Comparison of ENCODE assay signal across 14 cellular contexts in the genomic region with DNA sequence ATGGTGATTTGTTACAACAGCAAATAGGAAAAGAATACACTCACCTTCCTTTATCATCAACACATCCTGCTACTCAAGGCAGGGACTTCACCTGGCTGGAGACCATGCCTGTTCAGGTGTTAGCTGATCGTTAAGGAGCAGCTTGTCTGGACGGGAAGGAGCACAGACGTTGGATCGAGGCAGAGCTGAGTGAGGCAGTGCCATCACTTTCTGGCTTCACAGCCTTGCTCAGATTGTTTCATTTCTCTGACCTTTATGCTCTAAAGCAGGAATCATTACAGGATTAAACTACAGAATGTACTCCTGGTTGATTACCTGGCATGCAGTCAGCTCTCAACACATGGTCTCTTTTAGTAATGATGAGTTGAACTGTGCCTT.
DNase-seq lines count a peak whose midpoint lies in the region; ATAC-seq and TF ChIP-seq lines count a peak whose summit lies in the region.
"Had no signal": no experiment of that assay in that cellular context is flagged by ENCODE, and none has a peak within 500 bp of the region (broad histone marks: within the 10 kb centered on the region; RNA-seq: fewer than 3 reads in every experiment).

No MANE protein-coding gene starts in this region.

- intact Hi-C loops in Panc1 (cut with micrococcal nuclease; ENCODE audit: unreplicated experiment) (no loop called here), thyroid gland (cut with DNase I) (no loop called here)

- CTCF ChIA-PET in Panc1 (lab: Charles Lee): no interaction called here

- POLR2A ChIA-PET in Panc1 (lab: Charles Lee): no interaction called here

- H3K27me3 ChIP-seq in Panc1 (ENCODE audit: control insufficient read depth, insufficient read depth, low read length) (no peaks in the 10 kb centered on the region), lung (ENCODE audit: control insufficient read depth, insufficient read depth) (no peaks in the 10 kb centered on the region), thyroid gland (no peaks in the 10 kb centered on the region)

- no peak overlapping the region for H3K4me3 Mint-ChIP-seq in chondrocyte (ENCODE audit: unreplicated experiment)
- H3K4me3 Mint-ChIP-seq: activated CD4-positive, alpha-beta T cell treated with anti-CD3 and anti-CD28 coated beads, Interleukin-2, amount 10 ng/mL, durations not matched to agents 7 days and 5 days; activated T-cell treated with anti-CD3 and anti-CD28 coated beads, Interleukin-2, amount 50 U/mL, for 72 hours; CD8-positive, alpha-beta memory T cell; stimulated activated naive CD8-positive, alpha-beta T cell treated with anti-CD3 and anti-CD28 coated beads, Interleukin-15, amount 100 ng/mL, for 72 hours had no signal

- ATAC-seq in Panc1 (0 out of 2 replicates have a peak, but pooled peaks have one; percentile 30), lung (ENCODE audit: insufficient read depth, low FRiP score) (no peak)
- ATAC-seq: activated T-cell treated with anti-CD3 and anti-CD28 coated beads, Interleukin-2, amount 50 U/mL, for 72 hours; stimulated activated naive CD8-positive, alpha-beta T cell treated with anti-CD3 and anti-CD28 coated beads, Interleukin-15, amount 100 ng/mL, for 72 hours had no signal

- BruUV-seq in Panc1 (replicated peaks; lab: Mats Ljungman, UMichigan): no TSS peak

- 63 to 74% methylated on average over 4 of the region's 4 CpGs for WGBS in lung, 2 donors
- WGBS in thyroid gland, 2 donors: 62 to 64% methylated on average over 4 of the region's 4 CpGs

- TF ChIP-seq POLR2A in thyroid gland (IDR thresholded peaks at IDR 0.05): no peak

- H3K36me3 ChIP-seq in Panc1 (ENCODE audit: control insufficient read depth, insufficient read depth, low read length): no peaks in the 10 kb centered on the region
- H3K36me3 ChIP-seq in lung (ENCODE audit: control insufficient read depth in 2 of 2, insufficient read depth in 2 of 2, low read length in 2 of 2): no peaks in the 10 kb centered on the region
- H3K36me3 ChIP-seq in thyroid gland: no peaks in the 10 kb centered on the region

- in situ Hi-C loops in Panc1 (cut with HindIII; ENCODE audit: low pct_unique_long_range_greater_than_20kb, low sequenced_read_pairs): no loop called here

- H3K4me1 Mint-ChIP-seq in chondrocyte (ENCODE audit: low read depth): peaks cover 43% of the 10 kb centered on the region
- H3K4me1 Mint-ChIP-seq: activated CD4-positive, alpha-beta T cell treated with anti-CD3 and anti-CD28 coated beads, Interleukin-2, amount 10 ng/mL, durations not matched to agents 7 days and 5 days; CD8-positive, alpha-beta memory T cell had no signal

- DNase-seq in Panc1 (ENCODE audit: low read depth, low spot score): no peak
- no peak for DNase-seq in chondrocyte (ENCODE audit: low spot score)
- DNase-seq in lung (ENCODE audit: low spot score): no peak
- no peak for DNase-seq in thyroid gland
- DNase-seq in medulla oblongata (ENCODE audit: extremely low spot score): no peak
- DNase-seq in stimulated activated CD4-positive, alpha-beta T cell treated with anti-CD3 and anti-CD28 coated beads, Interleukin-12 subunit alpha, Interleukin-12 subunit beta, amount 100 ng/mL, for 4 hours: no peak
- no peak for DNase-seq in NCI-H82 (lab: John Stamatoyannopoulos, UW)
- DNase-seq: activated CD4-positive, alpha-beta T cell treated with anti-CD3 and anti-CD28 coated beads, Interleukin-2, amount 10 ng/mL, durations not matched to agents 7 days and 5 days; activated T-cell treated with anti-CD3 and anti-CD28 coated beads, Interleukin-2, amount 50 U/mL, for 72 hours; aorta; CD8-positive, alpha-beta memory T cell; Kasumi-1; NCI-H2029 treated with DMSO at 0.1 percent for 48 hours; stimulated activated naive CD8-positive, alpha-beta T cell treated with anti-CD3 and anti-CD28 coated beads, Interleukin-15, amount 100 ng/mL, for 72 hours had no signal

- no peaks in the 10 kb centered on the region for H3K4me1 ChIP-seq in Panc1 (ENCODE audit: control insufficient read depth, insufficient read depth, low read length)
- peaks cover 6 to 12% of the 10 kb centered on the region in 2 donors for H3K4me1 ChIP-seq in lung (ENCODE audit: control insufficient read depth in 2 of 2, insufficient read depth in 2 of 2, low read length in 2 of 2)
- H3K4me1 ChIP-seq in thyroid gland: peaks cover 14 to 16% of the 10 kb centered on the region in 2 donors

- peaks cover 6% of the 10 kb centered on the region for H3K9me3 Mint-ChIP-seq in chondrocyte (ENCODE audit: low read depth)
- H3K9me3 Mint-ChIP-seq: activated CD4-positive, alpha-beta T cell treated with anti-CD3 and anti-CD28 coated beads, Interleukin-2, amount 10 ng/mL, durations not matched to agents 7 days and 5 days had no signal

- H3K36me3 Mint-ChIP-seq in chondrocyte (ENCODE audit: low read depth): peaks cover 2% of the 10 kb centered on the region

- peak overlapping the region; percentile 78 for H3K27ac Mint-ChIP-seq in chondrocyte (ENCODE audit: unreplicated experiment)
- H3K27ac Mint-ChIP-seq: activated CD4-positive, alpha-beta T cell treated with anti-CD3 and anti-CD28 coated beads, Interleukin-2, amount 10 ng/mL, durations not matched to agents 7 days and 5 days; activated T-cell treated with anti-CD3 and anti-CD28 coated beads, Interleukin-2, amount 50 U/mL, for 72 hours; CD8-positive, alpha-beta memory T cell; stimulated activated naive CD8-positive, alpha-beta T cell treated with anti-CD3 and anti-CD28 coated beads, Interleukin-15, amount 100 ng/mL, for 72 hours had no signal

- TF ChIP-seq CTCF in Panc1 (IDR thresholded peaks at IDR 0.05) (no peak), chondrocyte (IDR thresholded peaks at IDR 0.05) (no peak), lung (IDR thresholded peaks at IDR 0.05; ENCODE audit: control extremely low read depth, extremely low read depth) (no peak), thyroid gland (IDR thresholded peaks at IDR 0.05) (no peak)

- no peak overlapping the region for H3K27ac ChIP-seq in Panc1 (ENCODE audit: low read length)
- H3K27ac ChIP-seq in lung (ENCODE audit: low read depth in 1 of 2, low read length in 1 of 2): peak overlapping the region; percentile 15 to 80
- peak overlapping the region in 2 of 3 donors; percentile 18 to 49 for H3K27ac ChIP-seq in thyroid gland

- H3K9me3 ChIP-seq in Panc1 (ENCODE audit: control insufficient read depth, insufficient read depth, low read depth, low read length) (no peaks in the 10 kb centered on the region), lung (ENCODE audit: control insufficient read depth in 2 of 2, insufficient read depth in 1 of 2, low read length in 1 of 2) (peaks cover 0 to 2% of the 10 kb centered on the region in 2 donors), thyroid gland (no peaks in the 10 kb centered on the region)

- H3K4me3 ChIP-seq in Panc1 (ENCODE audit: low read depth in 2 of 2, low read length in 2 of 2) (no peak overlapping the region), lung (no peak overlapping the region), thyroid gland (replicated peaks in 1 of 3) (no peak overlapping the region)

- H3K27me3 Mint-ChIP-seq in chondrocyte (ENCODE audit: low read depth): no peaks in the 10 kb centered on the region
